Comparison of ENCODE assay signal across 9 cellular contexts in genomic region chr15:67125589-67126502, GRCh38.
DNase-seq lines count a peak whose midpoint lies in the region; ATAC-seq and TF ChIP-seq lines count a peak whose summit lies in the region.
"Had no signal": no experiment of that assay in that cellular context is flagged by ENCODE, and none has a peak within 500 bp of the region (broad histone marks: within the 10 kb centered on the region; RNA-seq: fewer than 3 reads in every experiment).

No MANE protein-coding gene starts in this region.

- POLR2A ChIA-PET in CD4-positive, alpha-beta memory T cell (lab: Charles Lee; ENCODE audit: partially characterized antibody): interaction anchor here (1.4 to 15.7 kb wide), 3 partner anchors 21 to 60 kb away, joined by 3 to 167 read pairs (median 7); partner anchors contain the start of gene SMAD3

- H3K36me3 ChIP-seq in CD4-positive, alpha-beta memory T cell (ENCODE audit: insufficient read depth, low read length): no peaks in the 10 kb centered on the region

- H3K27me3 Mint-ChIP-seq in CD4-positive, alpha-beta memory T cell: no peaks in the 10 kb centered on the region

- H3K4me1 Mint-ChIP-seq in CD4-positive, alpha-beta memory T cell: peaks cover 57 to 94% (median 81%) of the 10 kb centered on the region in 4 donors

- peak overlapping the region in 1 of 8 donors; percentile 47 for H3K4me3 Mint-ChIP-seq in CD4-positive, alpha-beta memory T cell

- no peaks in the 10 kb centered on the region for H3K27me3 ChIP-seq in CD4-positive, alpha-beta memory T cell (ENCODE audit: insufficient read depth, low read length)

- CTCF ChIA-PET in CD4-positive, alpha-beta memory T cell (lab: Charles Lee; ENCODE audit: partially characterized antibody): interaction anchor here (1.0 kb wide), 1 partner anchor 15 kb away, joined by 4 read pairs; no protein-coding TSS in a partner anchor

- peak overlapping the region; percentile 83 to 93 (median 87) for H3K27ac Mint-ChIP-seq in CD4-positive, alpha-beta memory T cell

- H3K27ac ChIP-seq in CD4-positive, alpha-beta memory T cell (ENCODE audit: low read depth, low read length): peak overlapping the region; percentile 13
- H3K27ac ChIP-seq in cingulate gyrus (ENCODE audit: low read depth, low read length): peak overlapping the region; percentile 73
- H3K27ac ChIP-seq: HL-60 had no signal

- no peaks in the 10 kb centered on the region for H3K9me3 Mint-ChIP-seq in CD4-positive, alpha-beta memory T cell

- intact Hi-C loops in CD4-positive, alpha-beta memory T cell (cut with micrococcal nuclease): no loop called here

- no peaks in the 10 kb centered on the region for H3K9me3 ChIP-seq in CD4-positive, alpha-beta memory T cell (ENCODE audit: control insufficient read depth in 1 of 2, low read length in 2 of 2)

- H3K4me3 ChIP-seq in CD4-positive, alpha-beta memory T cell (ENCODE audit: low read length in 2 of 2): no peak overlapping the region

- ATAC-seq in GM18505 (IDR thresholded peaks at IDR 0.05; ENCODE audit: unreplicated experiment): no peak
- ATAC-seq in HG03039 (IDR thresholded peaks at IDR 0.05; ENCODE audit: unreplicated experiment): no peak

- H3K36me3 Mint-ChIP-seq in CD4-positive, alpha-beta memory T cell: peaks cover 10 to 34% of the 10 kb centered on the region in 2 donors

- no peak for DNase-seq in CD4-positive, alpha-beta memory T cell
- DNase-seq in NCI-H2196 (lab: John Stamatoyannopoulos, UW; ENCODE audit: unreplicated experiment) (peak; percentile 28), mucosa of gallbladder (ENCODE audit: low spot score) (peak; percentile 66), putamen (ENCODE audit: low spot score) (no peak), KG1 (lab: John Stamatoyannopoulos, UW) (no peak)

- no peak for TF ChIP-seq POLR2A in GM18505 (IDR thresholded peaks at IDR 0.05; ENCODE audit: borderline replicate concordance, extremely low read depth, insufficient read depth, insufficient read length)

- peaks cover 96% of the 10 kb centered on the region for H3K4me1 ChIP-seq in CD4-positive, alpha-beta memory T cell (ENCODE audit: insufficient read depth, low read length)

Comparison
In these comparisons a context has a peak if more than half of its experiments do, and no peak if none do; other contexts are left out.
1. DNase-seq: peak in NCI-H2196 (single experiment) and mucosa of gallbladder (single experiment); none in CD4-positive, alpha-beta memory T cell (0 of 5), putamen (single experiment) and KG1 (single experiment).